Comparison of ENCODE assay signal across 8 cellular contexts in genomic region chr3:134754768-134755559, GRCh38. TPM values are rescaled to one million over a fixed set of nuclear protein-coding genes. Genes with fewer than 3 reads are reported as not detected.
A peak's percentile ranks its signal among the peaks of the same experiment; 100 is the strongest.
DNase-seq lines count a peak whose midpoint lies in the region; ATAC-seq, FAIRE-seq and TF ChIP-seq lines count a peak whose summit lies in the region.

No MANE protein-coding gene starts in this region.

- H3K27me3 ChIP-seq in astrocyte (ENCODE audit: insufficient read depth, low read length) (no peaks in the 10 kb centered on the region), transverse colon (no peaks in the 10 kb centered on the region)

- no peak overlapping the region for H3K27ac Mint-ChIP-seq in activated naive CD4-positive, alpha-beta T cell treated with anti-CD3 and anti-CD28 coated beads, Interleukin-2, amount 50 U/mL, for 72 hours
- H3K27ac Mint-ChIP-seq in astrocyte (ENCODE audit: unreplicated experiment) = no peak overlapping the region

- no peak for TF ChIP-seq EP300 in transverse colon (IDR thresholded peaks at IDR 0.05; ENCODE audit: low read depth)

- H3K27ac ChIP-seq in astrocyte (ENCODE audit: low read depth, low read length) = no peak overlapping the region
- H3K27ac ChIP-seq in transverse colon = no peak overlapping the region

- H3K36me3 ChIP-seq in astrocyte (ENCODE audit: insufficient read depth, low read length) (no peaks in the 10 kb centered on the region), transverse colon (no peaks in the 10 kb centered on the region)

- TF ChIP-seq CTCF in astrocyte (IDR thresholded peaks at IDR 0.05; ENCODE audit: insufficient read depth, low read depth, low read length) (peak; percentile 51), transverse colon (IDR thresholded peaks at IDR 0.05) (peak; percentile 27 to 57 (median 47))

- no peak overlapping the region for H3K4me2 ChIP-seq in astrocyte (ENCODE audit: low read length)

- no peak overlapping the region for H3K9ac ChIP-seq in astrocyte (ENCODE audit: low read length)

- 46% methylated on average over 4 of the region's 4 CpGs; no CpG with 5 or more reads in 1 of the 2 donors for WGBS in transverse colon (ENCODE audit: low coverage in 1 of 2), 2 donors

- no peak for TF ChIP-seq POLR2A in transverse colon (IDR thresholded peaks at IDR 0.05)

- no peaks in the 10 kb centered on the region for H3K9me3 Mint-ChIP-seq in activated naive CD4-positive, alpha-beta T cell treated with anti-CD3 and anti-CD28 coated beads, Interleukin-2, amount 50 U/mL, for 72 hours
- H3K9me3 Mint-ChIP-seq in astrocyte (ENCODE audit: unreplicated experiment) = peaks cover 3% of the 10 kb centered on the region

- no peaks in the 10 kb centered on the region for H4K20me1 ChIP-seq in astrocyte (ENCODE audit: insufficient read depth, low read length)

- peak in 1 of 2 donors; percentile 52 for DNase-seq in activated naive CD4-positive, alpha-beta T cell treated with anti-CD3 and anti-CD28 coated beads, Interleukin-2, amount 50 U/mL, for 72 hours (ENCODE audit: low spot score in 2 of 2)
- no peak for DNase-seq in activated naive CD4-positive, alpha-beta T cell treated with anti-CD3 and anti-CD28 coated beads, Interleukin-2, amount 50 U/mL, for 16 hours
- DNase-seq in HEK293T (ENCODE audit: extremely low spot score) (peak; percentile 74), MV-4-11 (lab: John Stamatoyannopoulos, UW) (peak; percentile 6), astrocyte (ENCODE audit: low read depth) (peak; percentile 2), left colon (peak in 1 of 2 donors; percentile 32), transverse colon (peak; percentile 11), superior temporal gyrus (ENCODE audit: extremely low spot score) (no peak)

- no peaks in the 10 kb centered on the region for H3K36me3 Mint-ChIP-seq in activated naive CD4-positive, alpha-beta T cell treated with anti-CD3 and anti-CD28 coated beads, Interleukin-2, amount 50 U/mL, for 72 hours
- no peaks in the 10 kb centered on the region for H3K36me3 Mint-ChIP-seq in astrocyte (ENCODE audit: low read depth, unreplicated experiment)

- CTCF ChIA-PET in HEK293T (lab: Yijun Ruan, JAX) = interaction anchor here (0.6 to 1.2 kb wide), 4 partner anchors 53 to 242 kb away, joined by 3 read pairs; no protein-coding TSS in a partner anchor

- no peak overlapping the region for H3K4me3 Mint-ChIP-seq in astrocyte (ENCODE audit: unreplicated experiment)

- FAIRE-seq in astrocyte (lab: Jason Lieb, UNC) = no peak

- no peaks in the 10 kb centered on the region for H3K4me1 Mint-ChIP-seq in astrocyte (ENCODE audit: low read depth, unreplicated experiment)

- in situ Hi-C loops in transverse colon (cut with MboI; ENCODE audit: low pct_ligation_motif_present in 1 of 4, low pct_unique_long_range_greater_than_20kb in 1 of 4, low sequenced_read_pairs in 3 of 4) = no loop called here

- H3K4me3 ChIP-seq in astrocyte (ENCODE audit: insufficient read depth, low read depth, low read length) = no peak overlapping the region
- H3K4me3 ChIP-seq in transverse colon = no peak overlapping the region

- H3K4me1 ChIP-seq in astrocyte (ENCODE audit: insufficient read depth, low read length) (no peaks in the 10 kb centered on the region), transverse colon (no peaks in the 10 kb centered on the region)

- no peaks in the 10 kb centered on the region for H3K79me2 ChIP-seq in astrocyte (ENCODE audit: insufficient read depth, low read length)

- peak; percentile 28 to 76 for ATAC-seq in activated naive CD4-positive, alpha-beta T cell treated with anti-CD3 and anti-CD28 coated beads, Interleukin-2, amount 50 U/mL, for 72 hours
- peak; percentile 46 for ATAC-seq in left colon

- H3K9me3 ChIP-seq in astrocyte (ENCODE audit: insufficient read depth, low read depth, low read length) = no peaks in the 10 kb centered on the region
- no peaks in the 10 kb centered on the region for H3K9me3 ChIP-seq in transverse colon

- intact Hi-C loops in left colon (cut with DNase I, micrococcal nuclease) (no loop called here), transverse colon (cut with DNase I; ENCODE audit: low total_unique reads) (loop anchor here (10.0 kb wide), 1 partner anchor 150 kb away; no protein-coding TSS in a partner anchor)

- peaks cover 41% of the 10 kb centered on the region for H3K27me3 Mint-ChIP-seq in astrocyte (ENCODE audit: low read depth, unreplicated experiment)

- POLR2A ChIA-PET in HEK293T (lab: Yijun Ruan, JAX) = no interaction called here

- no peak overlapping the region for H2AFZ ChIP-seq in astrocyte (ENCODE audit: low read depth, low read length)

TF ChIP-seq in HEK293T, 16 proteins besides CTCF, POLR2A, EP300 and RAD21:
- no peak for TF ChIP-seq ZNF384 (IDR thresholded peaks at IDR 0.05)
- no peak for TF ChIP-seq LEF1 (IDR thresholded peaks at IDR 0.05; ENCODE audit: borderline replicate concordance)
- TF ChIP-seq L3MBTL2 (conservative IDR thresholded peaks at IDR 0.05) = no peak
- TF ChIP-seq PKNOX1 (IDR thresholded peaks at IDR 0.05) = no peak
- TF ChIP-seq SP1 (IDR thresholded peaks at IDR 0.05) = no peak
- TF ChIP-seq FOXA1 (IDR thresholded peaks at IDR 0.05) = no peak
- no peak for TF ChIP-seq TARDBP (IDR thresholded peaks at IDR 0.05)

RNA-seq across cellular contexts. Expression of gene EPHB1, which starts 40.1 kb away (rescaled TPM):
- under 1 TPM in 1 of 2 donors, not detected in 1; 0.60 TPM for total RNA-seq in activated naive CD4-positive, alpha-beta T cell treated with anti-CD3 and anti-CD28 coated beads, Interleukin-2, amount 50 U/mL, for 72 hours
- total RNA-seq in astrocyte = 1.9 and 4.1 TPM in 2 replicates
- 1 to 10 TPM in 1 of 2 donors, under 1 TPM in 1; 0.31 to 1.1 TPM for total RNA-seq in left colon
- total RNA-seq in transverse colon = 1 to 10 TPM in 2 of 4 donors, under 1 TPM in 2; 0.82 to 2.2 (median 1.2) TPM

Comparison
In these comparisons a context has a peak if more than half of its experiments do, and no peak if none do; other contexts are left out.
1. DNase-seq: peak in HEK293T (single experiment), MV-4-11 (single experiment), astrocyte (single experiment) and transverse colon (single experiment); none in activated naive CD4-positive, alpha-beta T cell treated with anti-CD3 and anti-CD28 coated beads, Interleukin-2, amount 50 U/mL, for 16 hours (single experiment) and superior temporal gyrus (single experiment).